Comparison of ENCODE assay signal across 12 cellular contexts in the genomic region with DNA sequence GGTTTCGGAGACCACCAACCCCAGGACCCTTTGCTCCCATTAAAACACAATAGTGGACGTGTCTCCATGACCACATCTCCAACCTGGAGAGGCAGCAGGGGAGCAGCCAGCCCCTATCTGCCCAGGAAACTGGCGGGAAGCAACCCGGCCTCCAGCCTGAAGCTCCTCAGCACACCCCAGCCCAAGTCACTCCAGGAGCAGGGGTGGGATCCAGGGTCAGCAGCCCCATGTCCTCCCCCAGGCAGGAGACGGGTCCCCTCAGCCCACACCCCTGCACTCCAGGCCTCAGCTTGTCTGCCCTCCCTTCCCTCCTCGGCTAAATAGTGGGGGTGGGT. TPM values are rescaled to one million over a fixed set of nuclear protein-coding genes. Genes with fewer than 3 reads are reported as not detected.
DNase-seq lines count a peak whose midpoint lies in the region; ATAC-seq lines count a peak whose summit lies in the region.
"Had no signal": no experiment of that assay in that cellular context is flagged by ENCODE, and none has a peak within 500 bp of the region (broad histone marks: within the 10 kb centered on the region; RNA-seq: fewer than 3 reads in every experiment).

No MANE protein-coding gene starts in this region.

- H3K36me3 ChIP-seq in ES-I3 (ENCODE audit: insufficient read depth, low read length), result peaks cover 4% of the 10 kb centered on the region; the same call in 1 of the 2 replicates
- H3K36me3 ChIP-seq in HUES48 (ENCODE audit: control insufficient read depth, insufficient read depth, low read length), result peaks cover 18% of the 10 kb centered on the region
- peaks cover 7 to 20% of the 10 kb centered on the region in 2 donors for H3K36me3 ChIP-seq in neuronal stem cell (replicated peaks in 1 of 2; ENCODE audit: control insufficient read depth in 2 of 2, insufficient read depth in 2 of 2, low read length in 2 of 2)

- peak overlapping the region; percentile 87 for H2BK5ac ChIP-seq in neuronal stem cell (ENCODE audit: low read length)

- H3K4me3 ChIP-seq in HUES48 (ENCODE audit: low read depth, low read length) (peak overlapping the region; percentile 46), neuronal stem cell (ENCODE audit: low read length in 2 of 2) (no peak overlapping the region)

- H4K91ac ChIP-seq in neuronal stem cell (ENCODE audit: low read depth, low read length, poor library complexity), result no peak overlapping the region

- H3K4me1 ChIP-seq in ES-I3 (ENCODE audit: insufficient read depth, low read length) (no peaks in the 10 kb centered on the region; the same call in 1 of the 2 replicates), HUES48 (ENCODE audit: control insufficient read depth, insufficient read depth, low read length) (peaks cover 5% of the 10 kb centered on the region; the same call in 1 of the 2 replicates), neuronal stem cell (ENCODE audit: control insufficient read depth in 2 of 2, insufficient read depth in 1 of 2, low read depth in 1 of 2, low read length in 2 of 2) (peaks cover 8 to 15% of the 10 kb centered on the region in 2 donors)

- peak overlapping the region; percentile 64 for H3K18ac ChIP-seq in neuronal stem cell (ENCODE audit: low read length)

- intact Hi-C loops in posterior vena cava (cut with DNase I), result no loop called here

- H2BK15ac ChIP-seq in neuronal stem cell (ENCODE audit: low read length), result peak overlapping the region; percentile 81

- H3K27me3 ChIP-seq in HUES48 (ENCODE audit: control insufficient read depth, insufficient read depth, low read length), result peaks cover 7% of the 10 kb centered on the region
- peaks cover 0 to 13% (median 6%) of the 10 kb centered on the region in 3 experiments for H3K27me3 ChIP-seq in neuronal stem cell (ENCODE audit: control insufficient read depth in 3 of 3, insufficient read depth in 3 of 3, low read depth in 1 of 3, low read length in 3 of 3)

- H3K36me3 Mint-ChIP-seq in central memory CD8-positive, alpha-beta T cell (ENCODE audit: insufficient read depth), result peaks cover 34% of the 10 kb centered on the region

- ATAC-seq in central memory CD8-positive, alpha-beta T cell (replicated peaks; ENCODE audit: extremely low read depth, poor library complexity, severe bottlenecking), result no peak

- H2AK5ac ChIP-seq in neuronal stem cell (ENCODE audit: low read depth, low read length), result peak overlapping the region; percentile 81

- no peak for DNase-seq in central memory CD8-positive, alpha-beta T cell (ENCODE audit: low spot score in 2 of 2)
- DNase-seq in neuronal stem cell (ENCODE audit: low spot score) (no peak), NCI-H748 treated with DMSO at 0.1 percent for 48 hours (lab: John Stamatoyannopoulos, UW) (no peak), posterior vena cava (ENCODE audit: low spot score) (no peak), CD1c-positive myeloid dendritic cell (ENCODE audit: extremely low spot score) (no peak), hypothalamus (lab: John Stamatoyannopoulos, UW) (no peak)
- DNase-seq: NCI-H774 had no signal

- peak overlapping the region; percentile 55 for H3K23ac ChIP-seq in neuronal stem cell (ENCODE audit: low read depth, low read length, poor library complexity)

- peaks cover 3% of the 10 kb centered on the region for H3K79me1 ChIP-seq in neuronal stem cell (ENCODE audit: low read depth, low read length)

- peaks cover 36% of the 10 kb centered on the region for H3K4me1 Mint-ChIP-seq in central memory CD8-positive, alpha-beta T cell
- H3K4me1 Mint-ChIP-seq: nephron had no signal

- no peak overlapping the region for H2BK12ac ChIP-seq in neuronal stem cell (ENCODE audit: low read length)

- H2BK120ac ChIP-seq in neuronal stem cell (ENCODE audit: low read depth, low read length), result peak overlapping the region; percentile 61

- H3K27ac Mint-ChIP-seq in central memory CD8-positive, alpha-beta T cell (ENCODE audit: low read depth), result peak overlapping the region; percentile 97
- H3K27ac Mint-ChIP-seq: nephron had no signal

- H3K27ac ChIP-seq in HUES48 (ENCODE audit: low read depth, low read length) (no peak overlapping the region), neuronal stem cell (replicated peaks; ENCODE audit: low read length) (no peak overlapping the region)

- H3K14ac ChIP-seq in neuronal stem cell (ENCODE audit: low read length), result no peak overlapping the region

- H3K9ac ChIP-seq in ES-I3 (ENCODE audit: low read depth, low read length) (peak overlapping the region; percentile 58; the same call in 1 of the 2 replicates), HUES48 (ENCODE audit: low read depth, low read length) (no peak overlapping the region), neuronal stem cell (ENCODE audit: low read depth, low read length, poor library complexity) (no peak overlapping the region)

- no peaks in the 10 kb centered on the region for H3K9me3 Mint-ChIP-seq in central memory CD8-positive, alpha-beta T cell
- H3K9me3 Mint-ChIP-seq: nephron had no signal

- H4K8ac ChIP-seq in neuronal stem cell (ENCODE audit: low read depth, low read length), result no peak overlapping the region

- peak overlapping the region; percentile 88 for H3K4me3 Mint-ChIP-seq in central memory CD8-positive, alpha-beta T cell
- H3K4me3 Mint-ChIP-seq: nephron had no signal

- peak overlapping the region; percentile 69 for H3K4me2 ChIP-seq in neuronal stem cell (ENCODE audit: insufficient read depth, low read length, poor library complexity, severe bottlenecking)

- H2AFZ ChIP-seq in neuronal stem cell (ENCODE audit: low read length), result no peak overlapping the region

- no peak overlapping the region for H3K4ac ChIP-seq in neuronal stem cell (ENCODE audit: low read length)

- no CpG with 5 or more reads among the region's 6 CpGs for WGBS in neuronal stem cell (ENCODE audit: extremely low coverage in 2 of 2, insufficient read length in 2 of 2, insufficient replicate concordance in 1 of 2), 2 donors

- no peaks in the 10 kb centered on the region for H3K9me3 ChIP-seq in ES-I3 (ENCODE audit: control insufficient read depth, insufficient read depth, low read length)
- no peaks in the 10 kb centered on the region for H3K9me3 ChIP-seq in HUES48 (ENCODE audit: control insufficient read depth, insufficient read depth, low read length)
- peaks cover 0 to 2% of the 10 kb centered on the region in 2 donors for H3K9me3 ChIP-seq in neuronal stem cell (replicated peaks in 1 of 2; ENCODE audit: control insufficient read depth in 2 of 2, insufficient read depth in 1 of 2, low read depth in 1 of 2, low read length in 2 of 2)

- no peaks in the 10 kb centered on the region for H3K27me3 Mint-ChIP-seq in central memory CD8-positive, alpha-beta T cell

RNA-seq across cellular contexts. Expression of a gene that starts 0.6 kb away (rescaled TPM):
- 1.1 TPM for polyA plus RNA-seq in neuronal stem cell (2013, experiment 1 of 2)
- polyA plus RNA-seq in neuronal stem cell (2013, experiment 2 of 2), result 1.3 TPM
- total RNA-seq in posterior vena cava, result 1 to 10 TPM; 7.0 to 9.0 TPM

RNA-seq across cellular contexts. Expression of a gene that starts 32.6 kb away (rescaled TPM):
- polyA plus RNA-seq in neuronal stem cell (2013, experiment 1 of 2), result 33.5 TPM
- polyA plus RNA-seq in neuronal stem cell (2013, experiment 2 of 2), result 35.6 TPM
- total RNA-seq in posterior vena cava, result 10 to 100 TPM; 35.7 to 36.0 TPM

RNA-seq across cellular contexts. Expression of a gene that starts 32.6 kb away (rescaled TPM):
- polyA plus RNA-seq in neuronal stem cell (2013, experiment 1 of 2), result 40.1 TPM
- polyA plus RNA-seq in neuronal stem cell (2013, experiment 2 of 2), result 35.5 TPM
- 10 to 100 TPM; 27.4 to 30.7 TPM for total RNA-seq in posterior vena cava

RNA-seq across cellular contexts. Expression of a gene that starts 38.4 kb away (rescaled TPM):
- 0.42 TPM for polyA plus RNA-seq in neuronal stem cell (2013, experiment 1 of 2)
- polyA plus RNA-seq in neuronal stem cell (2013, experiment 2 of 2), result 0.35 TPM
- total RNA-seq in posterior vena cava, result 1 to 10 TPM; 2.6 to 3.5 TPM
- total RNA-seq: H4 had no signal

RNA-seq across cellular contexts. Expression of a gene that starts 46.0 kb away (rescaled TPM):
- 0.35 TPM for polyA plus RNA-seq in neuronal stem cell (2013, experiment 1 of 2)
- 0.33 TPM for polyA plus RNA-seq in neuronal stem cell (2013, experiment 2 of 2)
- not detected for total RNA-seq in posterior vena cava
- total RNA-seq: H4, HT1080 had no signal
